In genomic region chr1:6602669-6603423, GRCh38 we compare ENCODE assay signal across 8 cellular contexts. TPM values are rescaled to one million over a fixed set of nuclear protein-coding genes. Genes with fewer than 3 reads are reported as not detected.
DNase-seq lines count a peak whose midpoint lies in the region; ATAC-seq and TF ChIP-seq lines count a peak whose summit lies in the region.

Gene KLHL21 (minus strand): TSS chr1:6602869. CDS start chr1:6602817, 52 bp downstream.

- peak within 1 kb of the TSS; percentile 90 for H3K27ac ChIP-seq in OCI-LY1 (ENCODE audit: low read depth, low read length, poor library complexity, severe bottlenecking)

- H3K9ac ChIP-seq in OCI-LY1 (ENCODE audit: low read length), result peak within 1 kb of the TSS; percentile 95

- TF ChIP-seq CTCF in CD14-positive monocyte (IDR thresholded peaks at IDR 0.05) (no peak), OCI-LY1 (IDR thresholded peaks at IDR 0.05; ENCODE audit: low read length) (no peak)

- peak within 1 kb of the TSS; percentile 78 for H3K4me3 ChIP-seq in OCI-LY1 (ENCODE audit: low read depth, low read length, poor library complexity, severe bottlenecking)
- H3K4me3 ChIP-seq in mononuclear cell (ENCODE audit: low read length), result peak within 1 kb of the TSS; percentile 84

- peaks cover 4 to 9% (median 9%) of the 10 kb centered on the region in 3 donors for H3K27me3 Mint-ChIP-seq in CD14-positive monocyte (ENCODE audit: low read depth in 3 of 3)

- ATAC-seq in GM19324 (IDR thresholded peaks at IDR 0.05; ENCODE audit: low FRiP score, unreplicated experiment) (peak; percentile 69), HG03460 (IDR thresholded peaks at IDR 0.05; ENCODE audit: unreplicated experiment) (peak; percentile 40)

- peaks cover 0 to 2% (median 0%) of the 10 kb centered on the region in 7 donors for H3K9me3 Mint-ChIP-seq in CD14-positive monocyte

- H3K4me1 ChIP-seq in OCI-LY1 (ENCODE audit: insufficient read depth, low read length, severe bottlenecking) (peaks cover 43% of the 10 kb centered on the region), mononuclear cell (ENCODE audit: insufficient read depth, low read length) (peaks cover 46% of the 10 kb centered on the region)

- H3K27me3 ChIP-seq in OCI-LY1 (ENCODE audit: insufficient read depth, low read length), result no peaks in the 10 kb centered on the region
- no peaks in the 10 kb centered on the region for H3K27me3 ChIP-seq in mononuclear cell (ENCODE audit: insufficient read depth, low read length)

- no peaks in the 10 kb centered on the region for H3K9me2 ChIP-seq in OCI-LY1 (ENCODE audit: low read depth, low read length)

- H3K4me3 Mint-ChIP-seq in CD14-positive monocyte, result peak within 1 kb of the TSS; percentile 89 to 95

- peak within 1 kb of the TSS; percentile 99 for H3K4me2 ChIP-seq in OCI-LY1 (ENCODE audit: low read length)

- peak within 1 kb of the TSS; percentile 25; the same call in 1 of the 2 replicates for H2AFZ ChIP-seq in OCI-LY1 (ENCODE audit: low read length)

- intact Hi-C loops in CD14-positive monocyte (cut with micrococcal nuclease), result loop anchor here in 1 of 2 donors (1.0 to 10.0 kb wide), 2 partner anchors 10 to 182 kb away; partner anchors contain the start of genes CAMTA1 and PHF13

- H3F3A ChIP-seq in OCI-LY1 (ENCODE audit: insufficient read depth, low read length), result no peaks in the 10 kb centered on the region

- H3K79me2 ChIP-seq in OCI-LY1 (ENCODE audit: insufficient read depth, low read length), result peaks cover 27% of the 10 kb centered on the region

- H3K36me3 ChIP-seq in OCI-LY1 (ENCODE audit: insufficient read depth, low read length), result peaks cover 25% of the 10 kb centered on the region

- H3K4me1 Mint-ChIP-seq in CD14-positive monocyte, result peaks cover 33% of the 10 kb centered on the region

- peaks cover 7 to 18% of the 10 kb centered on the region in 2 donors for H3K36me3 Mint-ChIP-seq in CD14-positive monocyte

- peak within 1 kb of the TSS; percentile 97 to 99 (median 98) for H3K27ac Mint-ChIP-seq in CD14-positive monocyte

- DNase-seq in CD14-positive monocyte (ENCODE audit: low spot score) (peak; percentile 89), activated T-cell treated with anti-CD3 and anti-CD28 coated beads for 1 hour (ENCODE audit: low read depth) (peak; percentile 80), epidermal melanocyte (ENCODE audit: insufficient read length, low spot score) (peak; percentile 87)
- peak; percentile 70 to 79 for DNase-seq in stimulated activated CD8-positive, alpha-beta memory T cell treated with anti-CD3 and anti-CD28 coated beads, Interleukin-4, amount 100 ng/mL, for 1 hour (ENCODE audit: low read depth in 2 of 2, low spot score in 1 of 2)

- H4K20me1 ChIP-seq in OCI-LY1 (ENCODE audit: insufficient read depth, low read length), result no peaks in the 10 kb centered on the region

- H3K9me3 ChIP-seq in OCI-LY1 (ENCODE audit: low read length) (no peaks in the 10 kb centered on the region), mononuclear cell (ENCODE audit: low read depth, low read length) (no peaks in the 10 kb centered on the region)

RNA-seq across cellular contexts. Expression of gene KLHL21, which starts in this region (rescaled TPM):
- polyA plus RNA-seq in CD14-positive monocyte, result 1 to 10 TPM; 5.9 to 7.3 TPM
- total RNA-seq in mononuclear cell, result 57.4 TPM

Comparison
In these comparisons a context has a peak if more than half of its experiments do, and no peak if none do; other contexts are left out.
1. Peak in every context shown above with its lines: DNase-seq, ATAC-seq, H3K4me3 ChIP-seq and H3K27ac ChIP-seq.